In genomic region chr5:91206103-91206502, GRCh38 we compare ENCODE assay signal across 25 cellular contexts.
"Had no signal": no experiment of that assay in that cellular context is flagged by ENCODE, and none has a peak within 500 bp of the region (broad histone marks: within the 10 kb centered on the region; RNA-seq: fewer than 3 reads in every experiment).

No MANE protein-coding gene starts in this region.

- H3K27ac ChIP-seq: neutrophil, parathyroid adenoma, psoas muscle, right lobe of liver, sigmoid colon, stomach, thoracic aorta, thyroid gland, tibial nerve, upper lobe of left lung, vagina had no signal

- H3K4me1 ChIP-seq: parathyroid adenoma, psoas muscle, right lobe of liver, sigmoid colon, tibial nerve had no signal

- H3K27me3 ChIP-seq: neutrophil, right lobe of liver, sigmoid colon, stomach, thyroid gland, tibial nerve, upper lobe of left lung, vagina had no signal

- H3K9ac ChIP-seq: parathyroid adenoma had no signal

- ATAC-seq: naive thymus-derived CD8-positive, alpha-beta T cell; natural killer cell treated with Interleukin-12 subunit alpha and Interleukin-12 subunit beta and Interleukin-15 and Interleukin-18, amount 100 ng/mL, for 72 hours; psoas muscle; right cardiac atrium; right lobe of liver; stimulated activated effector memory CD8-positive, alpha-beta T cell treated with anti-CD3 and anti-CD28 coated beads, Interleukin-12 subunit alpha, Interleukin-12 subunit beta, amount 100 ng/mL, for 72 hours; stimulated activated naive B cell treated with anti-CD40 and anti-IgM and Interleukin-4, amounts not matched to agents 10 μg/mL and 1 μg/mL and 100 μg/mL, for 72 hours had no signal

- H3K4me3 ChIP-seq: psoas muscle, right lobe of liver, sigmoid colon, stomach, thoracic aorta, thyroid gland, tibial nerve, upper lobe of left lung, vagina had no signal

- H2AFZ ChIP-seq: parathyroid adenoma had no signal

- H3K79me2 ChIP-seq: parathyroid adenoma had no signal

- H3K9me3 ChIP-seq: neutrophil, psoas muscle, right lobe of liver, sigmoid colon, stomach, thoracic aorta, thyroid gland, tibial nerve, upper lobe of left lung, vagina had no signal

- DNase-seq: naive thymus-derived CD8-positive, alpha-beta T cell; nephron progenitor cell; nucleus accumbens; posterior cingulate gyrus; psoas muscle; right cardiac atrium; right lobe of liver; sigmoid colon; small intestine; stimulated activated CD4-positive, alpha-beta T cell treated with anti-CD3 and anti-CD28 coated beads, Interleukin-15, amount 100 ng/mL, for 24 hours; stimulated activated CD4-positive, alpha-beta T cell treated with anti-CD3 and anti-CD28 coated beads, Interleukin-2, amount 100 ng/mL, for 24 hours; stimulated activated CD4-positive, alpha-beta T cell treated with anti-CD3 and anti-CD28 coated beads, Interleukin-2, amount 100 ng/mL, for 48 hours; stimulated activated CD4-positive, alpha-beta T cell treated with anti-CD3 and anti-CD28 coated beads, Interleukin-4, amount 100 ng/mL, for 24 hours; stimulated activated naive B cell treated with anti-CD40 and anti-IgM and Interleukin-4, amounts not matched to agents 10 μg/mL and 1 μg/mL and 100 μg/mL, for 72 hours; stimulated activated naive CD4-positive, alpha-beta T cell treated with Interleukin-2 at 50 U/mL for 16 hours; stomach; thyroid gland; upper lobe of left lung had no signal

- H3K36me3 ChIP-seq: neutrophil, right lobe of liver, sigmoid colon, stomach, thoracic aorta, thyroid gland, tibial nerve, upper lobe of left lung, vagina had no signal
